ENCODE assay signal across 8 cellular contexts in genomic region chr6:33204415-33205171, GRCh38. TPM values are rescaled to one million over a fixed set of nuclear protein-coding genes. Genes with fewer than 3 reads are reported as not detected.
DNase-seq lines count a peak whose midpoint lies in the region; ATAC-seq, FAIRE-seq and TF ChIP-seq lines count a peak whose summit lies in the region.

Gene HSD17B8 (plus strand): TSS chr6:33204655. CDS start chr6:33204669, 14 bp downstream.

- DNase-seq in GM13977 (ENCODE audit: low spot score) (peak; percentile 96), NCI-H2171 (lab: John Stamatoyannopoulos, UW) (peak; percentile 91), WERI-Rb-1 (peak; percentile 100), MCF 10A (ENCODE audit: unreplicated experiment) (peak; percentile 92), iPS-NIHi11 (ENCODE audit: low spot score) (peak; percentile 93), H54 (ENCODE audit: insufficient read length, low spot score) (no peak)

- peaks cover 41% of the 10 kb centered on the region for H3K36me3 ChIP-seq in WERI-Rb-1
- peaks cover 22 to 35% (median 32%) of the 10 kb centered on the region in 3 donors for H3K36me3 ChIP-seq in skeletal muscle tissue (ENCODE audit: control insufficient read depth in 3 of 3, insufficient read depth in 3 of 3, low read length in 3 of 3)

- TF ChIP-seq POLR2A in H54 (IDR thresholded peaks at IDR 0.05; ENCODE audit: low read depth, low read length): no peak

- peaks cover 29% of the 10 kb centered on the region for H3K36me3 Mint-ChIP-seq in MCF 10A (ENCODE audit: insufficient read depth, unreplicated experiment)

- peak within 1 kb of the TSS; percentile 90 for H3K27ac ChIP-seq in WERI-Rb-1
- peak within 1 kb of the TSS; percentile 66 for H3K27ac ChIP-seq in skeletal muscle tissue (ENCODE audit: low read depth, low read length)

- H3K27ac Mint-ChIP-seq in MCF 10A (ENCODE audit: low read depth, unreplicated experiment): peak within 1 kb of the TSS; percentile 85

- no TSS peak for BruUV-seq in MCF 10A (replicated peaks; lab: Mats Ljungman, UMichigan)

- peak within 1 kb of the TSS; percentile 90 to 96 (median 91) for H3K9ac ChIP-seq in skeletal muscle tissue (ENCODE audit: low read depth in 1 of 3, low read length in 3 of 3)

- H3K27me3 ChIP-seq in WERI-Rb-1 (ENCODE audit: insufficient read depth, low read depth, severe bottlenecking): no peaks in the 10 kb centered on the region
- H3K27me3 ChIP-seq in skeletal muscle tissue (ENCODE audit: control insufficient read depth in 3 of 3, insufficient read depth in 3 of 3, low read length in 3 of 3): no peaks in the 10 kb centered on the region

- H3K4me1 ChIP-seq in skeletal muscle tissue (ENCODE audit: control insufficient read depth in 3 of 3, insufficient read depth in 3 of 3, low read length in 3 of 3): peaks cover 35 to 61% (median 45%) of the 10 kb centered on the region in 3 donors

- H3K4me3 Mint-ChIP-seq in MCF 10A (ENCODE audit: unreplicated experiment): peak within 1 kb of the TSS; percentile 98

- no peaks in the 10 kb centered on the region for H3K9me3 Mint-ChIP-seq in MCF 10A (ENCODE audit: unreplicated experiment)

- H3K4me3 ChIP-seq in WERI-Rb-1 (ENCODE audit: low read depth, low read length) (peak within 1 kb of the TSS; percentile 88), skeletal muscle tissue (ENCODE audit: low read length in 3 of 3) (peak within 1 kb of the TSS; percentile 83 to 93 (median 91))

- intact Hi-C loops in MCF 10A (cut with micrococcal nuclease): loop anchor here (5.0 kb wide), 1 partner anchor 93 kb away; the partner anchor contains the start of gene RGL2

- ATAC-seq in HG02981 (IDR thresholded peaks at IDR 0.05; ENCODE audit: unreplicated experiment): peak; percentile 40

- FAIRE-seq in H54 (lab: Jason Lieb, UNC): no peak

- H3K9me3 ChIP-seq in WERI-Rb-1 (ENCODE audit: severe bottlenecking) (no peaks in the 10 kb centered on the region), skeletal muscle tissue (ENCODE audit: control insufficient read depth in 3 of 3, low read length in 3 of 3) (no peaks in the 10 kb centered on the region)

- H3K4me1 Mint-ChIP-seq in MCF 10A (ENCODE audit: insufficient read depth, unreplicated experiment): peaks cover 57% of the 10 kb centered on the region

- in situ Hi-C loops in GM13977 (cut with MboI; ENCODE audit: low pct_unique_long_range_greater_than_20kb, low sequenced_read_pairs, unreplicated experiment): no loop called here

- TF ChIP-seq CTCF in GM13977 (IDR thresholded peaks at IDR 0.05; ENCODE audit: extremely low read depth, insufficient read depth, missing control alignments): no peak
- TF ChIP-seq CTCF in WERI-Rb-1 (IDR thresholded peaks at IDR 0.05; ENCODE audit: low read depth, low read length): no peak
- no peak for TF ChIP-seq CTCF in MCF 10A (IDR thresholded peaks at IDR 0.05; ENCODE audit: unreplicated experiment)

- no peaks in the 10 kb centered on the region for H3K27me3 Mint-ChIP-seq in MCF 10A (ENCODE audit: insufficient read depth, unreplicated experiment)

- POLR2A ChIA-PET in MCF 10A (lab: Yijun Ruan, JAX): interaction anchor here (0.6 to 2.4 kb wide), 10 partner anchors 8 to 1009 kb away, joined by 3 to 19 read pairs (median 4); partner anchors contain the start of genes RGL2, RPS18 and VPS52

- CTCF ChIA-PET in MCF 10A (lab: Yijun Ruan, JAX): interaction anchor here (0.6 to 2.0 kb wide), 4 partner anchors 14 to 117 kb away, joined by 3 to 8 read pairs (median 6); no protein-coding TSS in a partner anchor

RNA-seq across cellular contexts. Expression of gene HSD17B8, which starts in this region (rescaled TPM):
- total RNA-seq in MCF 10A (2022): 26.4 and 26.6 TPM in 2 replicates
- 15.7 TPM for total RNA-seq in skeletal muscle tissue
